ENCODE assay signal across 8 cellular contexts in the genomic region with DNA sequence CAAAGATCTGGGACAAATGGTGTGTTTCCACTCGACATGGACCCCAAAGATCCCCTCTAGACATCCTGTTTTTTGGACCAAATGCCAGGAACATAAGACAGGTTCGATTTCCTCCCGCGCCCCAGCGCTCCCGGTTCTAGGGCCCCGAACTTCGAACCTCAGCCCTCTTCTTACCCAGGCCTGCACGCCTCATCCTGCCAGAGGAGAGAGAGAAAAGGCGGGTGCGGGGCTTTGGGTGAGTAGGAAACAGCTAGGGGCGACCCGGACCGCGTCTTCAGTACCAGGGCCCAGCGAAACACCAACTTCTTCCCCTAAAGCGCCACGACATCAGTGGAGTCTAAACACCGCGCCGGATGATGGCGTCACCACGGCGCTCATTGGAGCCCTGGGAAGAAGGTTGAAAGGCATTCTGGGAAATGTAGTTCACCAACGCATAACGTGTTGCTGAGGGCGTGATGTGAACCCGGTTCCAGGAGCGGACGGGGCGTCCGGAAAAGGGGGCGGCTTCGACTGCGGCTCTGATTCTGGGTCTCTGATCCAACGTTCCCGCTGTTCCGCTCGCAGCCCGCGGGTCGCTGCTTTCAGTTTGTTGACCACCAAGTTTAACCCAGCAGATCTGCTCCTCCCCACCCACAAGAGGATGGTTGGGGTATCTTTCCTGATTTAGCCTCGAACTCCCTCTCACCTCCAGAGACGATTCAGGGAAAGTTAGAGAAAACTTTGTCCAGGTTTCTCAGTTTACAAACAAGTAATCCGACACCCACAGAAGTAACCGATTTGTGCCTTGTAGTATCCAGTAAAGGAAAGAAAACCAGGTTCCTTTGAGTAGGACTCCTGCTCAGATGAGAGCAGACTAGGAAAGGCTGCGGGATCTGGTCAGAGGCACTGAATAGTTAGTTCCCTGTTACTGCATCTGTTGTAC. TPM values are rescaled to one million over a fixed set of nuclear protein-coding genes. Genes with fewer than 3 reads are reported as not detected.
DNase-seq lines count a peak whose midpoint lies in the region; ATAC-seq and TF ChIP-seq lines count a peak whose summit lies in the region.

A gene with protein sequence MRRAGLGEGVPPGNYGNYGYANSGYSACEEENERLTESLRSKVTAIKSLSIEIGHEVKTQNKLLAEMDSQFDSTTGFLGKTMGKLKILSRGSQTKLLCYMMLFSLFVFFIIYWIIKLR (minus strand): TSS at position 332 of the 922 bp plus-strand sequence. CDS start 139 bp downstream, at position 193.

- H3K79me2 ChIP-seq in OCI-LY3 (ENCODE audit: low read length) = peaks cover 39% of the 10 kb centered on the region

- TF ChIP-seq CTCF in OCI-LY3 (IDR thresholded peaks at IDR 0.05; ENCODE audit: low read depth, low read length) (no peak), endothelial cell (IDR thresholded peaks at IDR 0.05; ENCODE audit: unreplicated experiment) (no peak), mesothelial cell of epicardium (IDR thresholded peaks at IDR 0.05; ENCODE audit: unreplicated experiment) (no peak)

- no peaks in the 10 kb centered on the region for H3K9me3 Mint-ChIP-seq in endothelial cell (ENCODE audit: unreplicated experiment)
- no peaks in the 10 kb centered on the region for H3K9me3 Mint-ChIP-seq in mesothelial cell of epicardium

- H3K4me1 Mint-ChIP-seq in endothelial cell (ENCODE audit: unreplicated experiment) (peaks cover 22% of the 10 kb centered on the region), mesothelial cell of epicardium (peaks cover 24% of the 10 kb centered on the region)

- H3K9ac ChIP-seq in OCI-LY3 (ENCODE audit: low read length) = peak within 1 kb of the TSS; percentile 96

- peak within 1 kb of the TSS; percentile 54 for H3K27ac ChIP-seq in OCI-LY3 (ENCODE audit: low read length)

- H3K36me3 Mint-ChIP-seq in endothelial cell (ENCODE audit: low read depth, unreplicated experiment) (no peaks in the 10 kb centered on the region), mesothelial cell of epicardium (peaks cover 3% of the 10 kb centered on the region)

- H3K36me3 ChIP-seq in OCI-LY3 (replicated peaks; ENCODE audit: low read depth, low read length) = no peaks in the 10 kb centered on the region

- H3K4me1 ChIP-seq in OCI-LY3 (ENCODE audit: low read length) = peaks cover 14% of the 10 kb centered on the region

- peak within 1 kb of the TSS; percentile 93 for H3K4me3 ChIP-seq in OCI-LY3 (ENCODE audit: low read length)

- peaks cover 10% of the 10 kb centered on the region; the same call in 1 of the 2 replicates for H4K20me1 ChIP-seq in OCI-LY3 (ENCODE audit: insufficient read depth, low read length)

- no peaks in the 10 kb centered on the region for H3K27me3 ChIP-seq in OCI-LY3 (ENCODE audit: low read depth, low read length)

- peak within 1 kb of the TSS; percentile 99 for H3K4me3 Mint-ChIP-seq in endothelial cell (ENCODE audit: unreplicated experiment)
- peak within 1 kb of the TSS; percentile 100 for H3K4me3 Mint-ChIP-seq in mesothelial cell of epicardium

- H3K4me2 ChIP-seq in OCI-LY3 (ENCODE audit: low read length) = peak within 1 kb of the TSS; percentile 84

- peak within 1 kb of the TSS; percentile 88 for H2AFZ ChIP-seq in OCI-LY3 (ENCODE audit: low read depth, low read length)

- H3K27me3 Mint-ChIP-seq in endothelial cell (ENCODE audit: unreplicated experiment) (peaks cover 4% of the 10 kb centered on the region), mesothelial cell of epicardium (ENCODE audit: low read depth) (peaks cover 19% of the 10 kb centered on the region)

- H3K9me3 ChIP-seq in OCI-LY3 (ENCODE audit: insufficient read depth, low read length) = no peaks in the 10 kb centered on the region

- DNase-seq in D341Med (ENCODE audit: low spot score) (peak; percentile 91), HuH-7 (ENCODE audit: low spot score) (peak; percentile 78), endothelial cell (ENCODE audit: low spot score) (peak; percentile 90), mesothelial cell of epicardium (ENCODE audit: low spot score in 2 of 2, unreplicated experiment in 2 of 2) (peak; percentile 84 to 90)
- DNase-seq in activated CD8-positive, alpha-beta memory T cell treated with anti-CD3 and anti-CD28 coated beads, Interleukin-2, amount 50 U/mL, for 48 hours = peak; percentile 95
- peak; percentile 80 to 88 for DNase-seq in stimulated activated CD8-positive, alpha-beta memory T cell treated with anti-CD3 and anti-CD28 coated beads, Interleukin-15, amount 100 ng/mL, for 48 hours (ENCODE audit: low read depth in 2 of 2)

- peak; percentile 96 for ATAC-seq in GM21515 (IDR thresholded peaks at IDR 0.05; ENCODE audit: unreplicated experiment)

- H3K27ac Mint-ChIP-seq in endothelial cell (ENCODE audit: unreplicated experiment) = peak within 1 kb of the TSS; percentile 99
- peak within 1 kb of the TSS; percentile 100 for H3K27ac Mint-ChIP-seq in mesothelial cell of epicardium

RNA-seq across cellular contexts. Expression of the gene that starts here (rescaled TPM):
- total RNA-seq in endothelial cell (ENCODE audit: unreplicated experiment) = 30.0 TPM
- total RNA-seq in mesothelial cell of epicardium = 24.5 to 28.5 TPM (median 26.9 TPM) in 3 replicates

Comparison
In these comparisons a context has a peak if more than half of its experiments do, and no peak if none do; other contexts are left out.
1. Peak in every context shown above with its lines: DNase-seq, ATAC-seq, H3K4me3 ChIP-seq and H3K27ac ChIP-seq.